In the genomic region with DNA sequence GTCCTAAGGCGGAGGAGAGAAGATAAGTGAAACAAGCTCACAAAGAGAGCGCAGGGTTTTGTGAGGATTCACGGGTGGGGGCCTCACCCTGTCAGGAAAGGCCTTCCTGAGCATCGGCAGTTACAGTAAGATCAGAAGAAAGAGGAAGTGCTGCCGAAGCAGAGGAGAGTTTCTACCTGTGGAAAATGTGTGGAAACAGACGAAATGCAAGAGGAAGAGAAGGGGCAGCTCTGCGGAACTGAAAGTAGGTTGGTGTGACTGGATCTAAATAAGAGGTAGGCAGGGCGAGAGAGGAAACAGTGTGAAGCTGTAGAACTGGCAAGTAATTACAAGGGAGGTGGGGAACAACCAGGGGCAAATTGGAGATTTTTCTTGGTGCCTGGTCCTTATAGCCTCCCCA, we compare ENCODE assay signal across 9 cellular contexts. TPM values are rescaled to one million over a fixed set of nuclear protein-coding genes. Genes with fewer than 3 reads are reported as not detected.
DNase-seq lines count a peak whose midpoint lies in the region; ATAC-seq and TF ChIP-seq lines count a peak whose summit lies in the region.
"Had no signal": no experiment of that assay in that cellular context is flagged by ENCODE, and none has a peak within 500 bp of the region (broad histone marks: within the 10 kb centered on the region; RNA-seq: fewer than 3 reads in every experiment).

No MANE protein-coding gene starts in this region.

- no peak for TF ChIP-seq CTCF in DOHH2 (IDR thresholded peaks at IDR 0.05; ENCODE audit: low read depth, low read length, poor library complexity, severe bottlenecking)
- TF ChIP-seq CTCF in omental fat pad (IDR thresholded peaks at IDR 0.05), result no peak
- TF ChIP-seq CTCF in foreskin keratinocyte (conservative IDR thresholded peaks at IDR 0.05), result no peak

- H3K4me2 ChIP-seq in DOHH2 (ENCODE audit: low read length), result peak overlapping the region; percentile 88

- in situ Hi-C loops in KBM-7 (cut with MboI; ENCODE audit: low pct_unique_long_range_greater_than_20kb, low sequenced_read_pairs) (no loop called here), G401 (cut with HindIII; ENCODE audit: low sequenced_read_pairs) (no loop called here)

- no peaks in the 10 kb centered on the region for H3K9me3 ChIP-seq in DOHH2 (ENCODE audit: control insufficient read depth, insufficient read depth, low read length)
- H3K9me3 ChIP-seq in effector memory CD4-positive, alpha-beta T cell (ENCODE audit: control insufficient read depth, low read length), result no peaks in the 10 kb centered on the region
- H3K9me3 ChIP-seq: right lobe of liver had no signal

- H3K27me3 ChIP-seq in DOHH2 (ENCODE audit: control insufficient read depth, low read length) (no peaks in the 10 kb centered on the region), foreskin keratinocyte (no peaks in the 10 kb centered on the region)
- H3K27me3 ChIP-seq in effector memory CD4-positive, alpha-beta T cell (replicated peaks; ENCODE audit: control insufficient read depth, insufficient read depth, low read length, poor library complexity, severe bottlenecking), result no peaks in the 10 kb centered on the region
- H3K27me3 ChIP-seq: right lobe of liver had no signal

- peak; percentile 50 for ATAC-seq in GM21367 (IDR thresholded peaks at IDR 0.05; ENCODE audit: unreplicated experiment)
- ATAC-seq in omental fat pad (ENCODE audit: low FRiP score), result no peak
- no peak for ATAC-seq in foreskin keratinocyte

- H3K36me3 ChIP-seq in DOHH2 (ENCODE audit: control insufficient read depth, low read length), result no peaks in the 10 kb centered on the region
- no peaks in the 10 kb centered on the region for H3K36me3 ChIP-seq in effector memory CD4-positive, alpha-beta T cell (ENCODE audit: control insufficient read depth, insufficient read depth, low read length)
- H3K36me3 ChIP-seq: right lobe of liver had no signal

- H3K4me1 ChIP-seq in DOHH2 (ENCODE audit: control insufficient read depth, low read length) (peaks cover 70% of the 10 kb centered on the region), foreskin keratinocyte (peaks cover 23% of the 10 kb centered on the region)
- H3K4me1 ChIP-seq in effector memory CD4-positive, alpha-beta T cell (ENCODE audit: control insufficient read depth, insufficient read depth, low read length, poor library complexity, severe bottlenecking), result peaks cover 48% of the 10 kb centered on the region
- H3K4me1 ChIP-seq: right lobe of liver had no signal

- peak overlapping the region; percentile 72 for H3K4me3 ChIP-seq in DOHH2 (ENCODE audit: low read length)
- H3K4me3 ChIP-seq in effector memory CD4-positive, alpha-beta T cell (ENCODE audit: insufficient read depth, low read depth, low read length, poor library complexity, severe bottlenecking), result peak overlapping the region; percentile 52
- H3K4me3 ChIP-seq: right lobe of liver had no signal

- DNase-seq in KBM-7 (peak; percentile 79), G401 (ENCODE audit: low spot score) (no peak), omental fat pad (ENCODE audit: low spot score) (no peak), foreskin keratinocyte (no peak), NCI-H1105 treated with DMSO at 0.1 percent for 48 hours (lab: John Stamatoyannopoulos, UW) (no peak)
- no peak for DNase-seq in effector memory CD4-positive, alpha-beta T cell
- DNase-seq: right lobe of liver had no signal

- no peaks in the 10 kb centered on the region for H3K9me2 ChIP-seq in DOHH2 (replicated peaks; ENCODE audit: control insufficient read depth, low read length)

- peak overlapping the region; percentile 90 for H3K27ac ChIP-seq in DOHH2 (ENCODE audit: low read depth, low read length)
- H3K27ac ChIP-seq in effector memory CD4-positive, alpha-beta T cell (ENCODE audit: insufficient read depth, low read length, poor library complexity, severe bottlenecking), result peak overlapping the region; percentile 96
- H3K27ac ChIP-seq in foreskin keratinocyte, result no peak overlapping the region
- H3K27ac ChIP-seq: right lobe of liver had no signal

- H4K20me1 ChIP-seq in DOHH2 (ENCODE audit: control insufficient read depth, insufficient read depth, low read depth, low read length), result no peaks in the 10 kb centered on the region

- H3K79me2 ChIP-seq in DOHH2 (ENCODE audit: control insufficient read depth, low read length), result peaks cover 4% of the 10 kb centered on the region; the same call in 1 of the 2 replicates

- peaks cover 13% of the 10 kb centered on the region for H3F3A ChIP-seq in DOHH2 (ENCODE audit: control insufficient read depth, insufficient read depth)

RNA-seq across cellular contexts. Expression of gene GPR68, which starts 2.7 kb away (rescaled TPM):
- 0.55 and 3.5 TPM in 2 replicates for total RNA-seq in G401 (2014; rRNA removed; shearing (Covaris generic))
- total RNA-seq in omental fat pad (under 1 TPM in 3 of 4 donors, not detected in 1; 0.19 to 0.36 (median 0.19) TPM), foreskin keratinocyte (0.95 and 2.5 TPM in 2 replicates)
- polyA plus RNA-seq in foreskin keratinocyte, result 0.70 and 2.0 TPM in 2 replicates
